ENCODE assay signal across 8 cellular contexts in genomic region chr1:26890467-26890796, GRCh38. TPM values are rescaled to one million over a fixed set of nuclear protein-coding genes. Genes with fewer than 3 reads are reported as not detected.
DNase-seq lines count a peak whose midpoint lies in the region; ATAC-seq and TF ChIP-seq lines count a peak whose summit lies in the region.

No MANE protein-coding gene starts in this region.

- POLR2A ChIA-PET in activated CD8-positive, alpha-beta T cell treated with anti-CD3 and anti-CD28 coated beads for 36 hours (lab: Charles Lee): interaction anchor here (0.8 to 7.1 kb wide), 10 partner anchors 9 to 101 kb away, joined by 3 to 91 read pairs (median 4); partner anchors contain the start of genes GPATCH3 and NUDC

- ATAC-seq in GM18868 (IDR thresholded peaks at IDR 0.05; ENCODE audit: unreplicated experiment): peak; percentile 23
- ATAC-seq in HG02981 (IDR thresholded peaks at IDR 0.05; ENCODE audit: unreplicated experiment): peak; percentile 22
- ATAC-seq in activated CD8-positive, alpha-beta T cell treated with anti-CD3 and anti-CD28 coated beads for 36 hours: peak; percentile 50
- peak; percentile 51 to 70 for ATAC-seq in right cardiac atrium
- ATAC-seq in stimulated activated effector memory CD8-positive, alpha-beta T cell treated with anti-CD3 and anti-CD28 coated beads, Interleukin-12 subunit alpha, Interleukin-12 subunit beta, amount 100 ng/mL, for 72 hours: peak; percentile 50

- peaks cover 29% of the 10 kb centered on the region for H3K4me1 Mint-ChIP-seq in activated CD8-positive, alpha-beta T cell treated with anti-CD3 and anti-CD28 coated beads for 36 hours (ENCODE audit: low read depth)
- peaks cover 29% of the 10 kb centered on the region for H3K4me1 Mint-ChIP-seq in stimulated activated effector memory CD8-positive, alpha-beta T cell treated with anti-CD3 and anti-CD28 coated beads, Interleukin-12 subunit alpha, Interleukin-12 subunit beta, amount 100 ng/mL, for 72 hours

- CTCF ChIA-PET in activated CD8-positive, alpha-beta T cell treated with anti-CD3 and anti-CD28 coated beads for 36 hours (lab: Charles Lee): interaction anchor here (1.0 to 4.6 kb wide), 9 partner anchors 9 to 69 kb away, joined by 3 to 19 read pairs (median 5); partner anchors contain the start of genes GPATCH3 and NUDC

- no peaks in the 10 kb centered on the region for H3K27me3 ChIP-seq in right cardiac atrium (ENCODE audit: control insufficient read depth, insufficient read depth)

- TF ChIP-seq CTCF in activated CD8-positive, alpha-beta T cell treated with anti-CD3 and anti-CD28 coated beads for 36 hours (IDR thresholded peaks at IDR 0.05): no peak

- H3K4me3 Mint-ChIP-seq in activated CD8-positive, alpha-beta T cell treated with anti-CD3 and anti-CD28 coated beads for 36 hours: peak overlapping the region; percentile 97
- peak overlapping the region; percentile 97 for H3K4me3 Mint-ChIP-seq in stimulated activated effector memory CD8-positive, alpha-beta T cell treated with anti-CD3 and anti-CD28 coated beads, Interleukin-12 subunit alpha, Interleukin-12 subunit beta, amount 100 ng/mL, for 72 hours

- H3K4me3 ChIP-seq in right cardiac atrium (ENCODE audit: low read length): peak overlapping the region; percentile 74

- no peaks in the 10 kb centered on the region for H3K4me1 ChIP-seq in right cardiac atrium (ENCODE audit: control insufficient read depth, insufficient read depth, low read length)

- H3K27ac Mint-ChIP-seq in activated CD8-positive, alpha-beta T cell treated with anti-CD3 and anti-CD28 coated beads for 36 hours: peak overlapping the region; percentile 94
- peak overlapping the region; percentile 98 for H3K27ac Mint-ChIP-seq in stimulated activated effector memory CD8-positive, alpha-beta T cell treated with anti-CD3 and anti-CD28 coated beads, Interleukin-12 subunit alpha, Interleukin-12 subunit beta, amount 100 ng/mL, for 72 hours

- peak overlapping the region; percentile 87 for H3K27ac ChIP-seq in right cardiac atrium (ENCODE audit: low read length)

- H3K9me3 Mint-ChIP-seq in activated CD8-positive, alpha-beta T cell treated with anti-CD3 and anti-CD28 coated beads for 36 hours: no peaks in the 10 kb centered on the region
- H3K9me3 Mint-ChIP-seq in stimulated activated effector memory CD8-positive, alpha-beta T cell treated with anti-CD3 and anti-CD28 coated beads, Interleukin-12 subunit alpha, Interleukin-12 subunit beta, amount 100 ng/mL, for 72 hours: no peaks in the 10 kb centered on the region

- WGBS in right cardiac atrium: 2% methylated on average over 12 of the region's 12 CpGs

- intact Hi-C loops in activated CD8-positive, alpha-beta T cell treated with anti-CD3 and anti-CD28 coated beads for 36 hours (cut with micrococcal nuclease): no loop called here
- intact Hi-C loops in right cardiac atrium (cut with DNase I): no loop called here

- H3K27me3 Mint-ChIP-seq in activated CD8-positive, alpha-beta T cell treated with anti-CD3 and anti-CD28 coated beads for 36 hours: no peaks in the 10 kb centered on the region

- H3K36me3 Mint-ChIP-seq in activated CD8-positive, alpha-beta T cell treated with anti-CD3 and anti-CD28 coated beads for 36 hours (ENCODE audit: low read depth): peaks cover 50% of the 10 kb centered on the region
- peaks cover 90% of the 10 kb centered on the region for H3K36me3 Mint-ChIP-seq in stimulated activated effector memory CD8-positive, alpha-beta T cell treated with anti-CD3 and anti-CD28 coated beads, Interleukin-12 subunit alpha, Interleukin-12 subunit beta, amount 100 ng/mL, for 72 hours

- DNase-seq in activated CD8-positive, alpha-beta T cell treated with anti-CD3 and anti-CD28 coated beads for 36 hours: no peak
- DNase-seq in right cardiac atrium (no peak), UCSD-AML1 (lab: John Stamatoyannopoulos, UW; ENCODE audit: unreplicated experiment) (no peak), foreskin melanocyte (no peak), hippocampal formation (lab: John Stamatoyannopoulos, UW) (no peak)
- no peak for DNase-seq in stimulated activated effector memory CD8-positive, alpha-beta T cell treated with anti-CD3 and anti-CD28 coated beads, Interleukin-12 subunit alpha, Interleukin-12 subunit beta, amount 100 ng/mL, for 72 hours (ENCODE audit: low spot score in 2 of 2)

- no peaks in the 10 kb centered on the region for H3K9me3 ChIP-seq in right cardiac atrium (ENCODE audit: control insufficient read depth, low read length)

RNA-seq across cellular contexts. Expression of gene GPN2, which starts 0.3 kb away (rescaled TPM):
- 10 to 100 TPM; 45.9 to 47.9 TPM for total RNA-seq in activated CD8-positive, alpha-beta T cell treated with anti-CD3 and anti-CD28 coated beads for 36 hours
- total RNA-seq in right cardiac atrium: 10 to 100 TPM; 14.8 to 18.4 (median 15.8) TPM
- 10.4 TPM for polyA plus RNA-seq in right cardiac atrium

RNA-seq across cellular contexts. Expression of gene GPATCH3, which starts 9.8 kb away (rescaled TPM):
- total RNA-seq in activated CD8-positive, alpha-beta T cell treated with anti-CD3 and anti-CD28 coated beads for 36 hours: 1 to 10 TPM; 8.7 to 9.6 TPM
- 10 to 100 TPM in 2 of 4 donors, 1 to 10 TPM in 2; 7.9 to 11.7 (median 9.8) TPM for total RNA-seq in right cardiac atrium
- 6.0 TPM for polyA plus RNA-seq in right cardiac atrium

RNA-seq across cellular contexts. Expression of gene NR0B2, which starts 23.3 kb away (rescaled TPM):
- total RNA-seq in activated CD8-positive, alpha-beta T cell treated with anti-CD3 and anti-CD28 coated beads for 36 hours: not detected
- total RNA-seq in right cardiac atrium: 1 to 10 TPM; 4.2 to 9.6 (median 6.4) TPM
- polyA plus RNA-seq in right cardiac atrium: 9.6 TPM

RNA-seq across cellular contexts. Expression of gene SFN, which starts 27.5 kb away (rescaled TPM):
- total RNA-seq in activated CD8-positive, alpha-beta T cell treated with anti-CD3 and anti-CD28 coated beads for 36 hours: under 1 TPM; 0.47 to 0.59 TPM
- under 1 TPM in 2 of 4 donors, not detected in 2; 0.23 to 0.24 TPM for total RNA-seq in right cardiac atrium
- 0.20 TPM for polyA plus RNA-seq in right cardiac atrium

RNA-seq across cellular contexts. Expression of gene NUDC, which starts 31.1 kb away (rescaled TPM):
- 100 to 1,000 TPM in 1 of 2 experiments, 10 to 100 TPM in 1; 97.0 to 103 TPM for total RNA-seq in activated CD8-positive, alpha-beta T cell treated with anti-CD3 and anti-CD28 coated beads for 36 hours
- 10 to 100 TPM; 71.7 to 89.1 (median 76.4) TPM for total RNA-seq in right cardiac atrium
- 83.0 TPM for polyA plus RNA-seq in right cardiac atrium

Comparison
In these comparisons a context has a peak if more than half of its experiments do, and no peak if none do; other contexts are left out.
1. RNA of gene NR0B2, which starts 23.3 kb away (total RNA-seq): 4.2 to 9.6 TPM in right cardiac atrium; not detected in activated CD8-positive, alpha-beta T cell treated with anti-CD3 and anti-CD28 coated beads for 36 hours; every median in the first group is over 4 times any median in the second.
2. Peak in every context shown above with its lines, with median percentiles within 50 percentile points of each other: ATAC-seq.